Comparison of ENCODE assay signal across 16 cellular contexts in the genomic region with DNA sequence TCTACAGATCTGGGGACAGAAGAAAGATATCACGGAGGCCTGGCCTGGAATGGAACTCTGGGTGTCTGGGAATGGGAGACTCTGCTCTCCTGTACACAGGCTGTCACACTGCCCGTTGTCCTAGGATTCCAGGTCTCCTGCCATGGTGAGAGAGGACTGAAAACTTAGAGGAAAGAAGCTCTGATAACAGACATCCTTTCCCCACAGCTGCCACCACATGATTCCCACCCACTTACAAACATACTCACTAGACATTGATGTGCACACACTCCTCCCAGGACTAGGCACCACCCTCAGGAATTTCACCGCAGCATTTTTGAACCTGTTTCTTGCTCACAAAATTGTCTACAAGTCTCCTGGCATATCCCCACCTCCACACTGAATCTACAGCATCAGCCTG. TPM values are rescaled to one million over a fixed set of nuclear protein-coding genes. Genes with fewer than 3 reads are reported as not detected.
DNase-seq lines count a peak whose midpoint lies in the region; ATAC-seq and TF ChIP-seq lines count a peak whose summit lies in the region.
"Had no signal": no experiment of that assay in that cellular context is flagged by ENCODE, and none has a peak within 500 bp of the region (broad histone marks: within the 10 kb centered on the region; RNA-seq: fewer than 3 reads in every experiment).

No MANE protein-coding gene starts in this region.

- intact Hi-C loops in Right ventricle myocardium inferior (cut with DNase I) (no loop called here), head of caudate nucleus (cut with DNase I) (no loop called here), tibial artery (cut with DNase I; ENCODE audit: low total_unique reads) (no loop called here)

- H3K27ac ChIP-seq in cardiac muscle cell (peak overlapping the region; percentile 70), tibial artery (no peak overlapping the region)
- H3K27ac ChIP-seq: foreskin keratinocyte, ovary had no signal

- H3K9me3 ChIP-seq in cardiac muscle cell (ENCODE audit: low read depth) (no peaks in the 10 kb centered on the region), tibial artery (no peaks in the 10 kb centered on the region)
- H3K9me3 ChIP-seq: ovary had no signal

- H3K4me3 ChIP-seq in cardiac muscle cell (no peak overlapping the region), tibial artery (no peak overlapping the region)
- H3K4me3 ChIP-seq: ovary had no signal

- no peaks in the 10 kb centered on the region for H3K27me3 Mint-ChIP-seq in WTC11 (ENCODE audit: low read depth)
- no peaks in the 10 kb centered on the region for H3K27me3 Mint-ChIP-seq in type B pancreatic cell

- ATAC-seq in Right ventricle myocardium inferior (no peak), WTC11 (no peak)
- ATAC-seq: foreskin keratinocyte had no signal

- H3K4me1 Mint-ChIP-seq in WTC11 (peaks cover 62% of the 10 kb centered on the region), type B pancreatic cell (ENCODE audit: unreplicated experiment) (peaks cover 39% of the 10 kb centered on the region)

- TF ChIP-seq CTCF in cardiac muscle cell (IDR thresholded peaks at IDR 0.05; ENCODE audit: low read depth, low read length), result no peak
- no peak for TF ChIP-seq CTCF in WTC11 (IDR thresholded peaks at IDR 0.05)
- TF ChIP-seq CTCF in type B pancreatic cell (conservative IDR thresholded peaks at IDR 0.05), result no peak
- TF ChIP-seq CTCF in tibial artery (IDR thresholded peaks at IDR 0.05), result no peak
- no peak for TF ChIP-seq CTCF in GM20000 (IDR thresholded peaks at IDR 0.05; ENCODE audit: extremely low read depth, missing control alignments)

- H3K9me3 Mint-ChIP-seq in WTC11, result peaks cover 4% of the 10 kb centered on the region; the same call in 1 of the 2 replicates
- no peaks in the 10 kb centered on the region for H3K9me3 Mint-ChIP-seq in type B pancreatic cell

- POLR2A ChIA-PET in WTC11 (lab: Charles Lee), result no interaction called here

- CTCF ChIA-PET in WTC11 (lab: Charles Lee), result no interaction called here

- H3K36me3 ChIP-seq in cardiac muscle cell, result peaks cover 4% of the 10 kb centered on the region
- peaks cover 4 to 15% (median 7%) of the 10 kb centered on the region in 3 donors for H3K36me3 ChIP-seq in tibial artery
- H3K36me3 ChIP-seq: ovary had no signal

- H3K27ac Mint-ChIP-seq in WTC11 (peak overlapping the region; percentile 15), type B pancreatic cell (peak overlapping the region; percentile 6)

- H3K27me3 ChIP-seq in cardiac muscle cell, result no peaks in the 10 kb centered on the region
- no peaks in the 10 kb centered on the region for H3K27me3 ChIP-seq in tibial artery
- H3K27me3 ChIP-seq: foreskin keratinocyte, ovary had no signal

- H3K36me3 Mint-ChIP-seq in WTC11, result peaks cover 31% of the 10 kb centered on the region
- peaks cover 42% of the 10 kb centered on the region for H3K36me3 Mint-ChIP-seq in type B pancreatic cell

- peaks cover 19% of the 10 kb centered on the region for H3K4me1 ChIP-seq in cardiac muscle cell (ENCODE audit: low read depth)
- peaks cover 0 to 22% (median 13%) of the 10 kb centered on the region in 4 donors for H3K4me1 ChIP-seq in tibial artery
- H3K4me1 ChIP-seq: foreskin keratinocyte had no signal

- DNase-seq in cardiac muscle cell (ENCODE audit: low read depth in 1 of 2, low spot score in 1 of 2), result peak; percentile 41 to 62
- DNase-seq in Right ventricle myocardium inferior (ENCODE audit: missing footprints), result no peak
- DNase-seq in WTC11 (ENCODE audit: low spot score), result no peak
- DNase-seq in head of caudate nucleus, result peak in 35 of 42 donors; percentile 15 to 84 (median 53)
- DNase-seq in type B pancreatic cell (ENCODE audit: extremely low spot score, unreplicated experiment), result no peak
- DNase-seq in tibial artery, result no peak
- no peak for DNase-seq in GM20000 (ENCODE audit: low spot score)
- no peak for DNase-seq in NCI-H187 treated with DMSO at 0.1 percent for 48 hours (lab: John Stamatoyannopoulos, UW)
- DNase-seq: activated CD4-positive, alpha-beta T cell treated with anti-CD3 and anti-CD28 coated beads, Interleukin-2, amount 50 U/mL, for 48 hours; DMS153; effector CD4-positive, alpha-beta T cell; foreskin keratinocyte; Karpas-422; NCI-H2081 treated with DMSO at 0.1 percent for 48 hours; NCI-H774; ovary had no signal

- H3K4me3 Mint-ChIP-seq in WTC11 (no peak overlapping the region), type B pancreatic cell (no peak overlapping the region)

TF ChIP-seq in WTC11, 78 proteins besides CTCF, POLR2A, EP300 and RAD21:
- TF ChIP-seq, protein P1, sequence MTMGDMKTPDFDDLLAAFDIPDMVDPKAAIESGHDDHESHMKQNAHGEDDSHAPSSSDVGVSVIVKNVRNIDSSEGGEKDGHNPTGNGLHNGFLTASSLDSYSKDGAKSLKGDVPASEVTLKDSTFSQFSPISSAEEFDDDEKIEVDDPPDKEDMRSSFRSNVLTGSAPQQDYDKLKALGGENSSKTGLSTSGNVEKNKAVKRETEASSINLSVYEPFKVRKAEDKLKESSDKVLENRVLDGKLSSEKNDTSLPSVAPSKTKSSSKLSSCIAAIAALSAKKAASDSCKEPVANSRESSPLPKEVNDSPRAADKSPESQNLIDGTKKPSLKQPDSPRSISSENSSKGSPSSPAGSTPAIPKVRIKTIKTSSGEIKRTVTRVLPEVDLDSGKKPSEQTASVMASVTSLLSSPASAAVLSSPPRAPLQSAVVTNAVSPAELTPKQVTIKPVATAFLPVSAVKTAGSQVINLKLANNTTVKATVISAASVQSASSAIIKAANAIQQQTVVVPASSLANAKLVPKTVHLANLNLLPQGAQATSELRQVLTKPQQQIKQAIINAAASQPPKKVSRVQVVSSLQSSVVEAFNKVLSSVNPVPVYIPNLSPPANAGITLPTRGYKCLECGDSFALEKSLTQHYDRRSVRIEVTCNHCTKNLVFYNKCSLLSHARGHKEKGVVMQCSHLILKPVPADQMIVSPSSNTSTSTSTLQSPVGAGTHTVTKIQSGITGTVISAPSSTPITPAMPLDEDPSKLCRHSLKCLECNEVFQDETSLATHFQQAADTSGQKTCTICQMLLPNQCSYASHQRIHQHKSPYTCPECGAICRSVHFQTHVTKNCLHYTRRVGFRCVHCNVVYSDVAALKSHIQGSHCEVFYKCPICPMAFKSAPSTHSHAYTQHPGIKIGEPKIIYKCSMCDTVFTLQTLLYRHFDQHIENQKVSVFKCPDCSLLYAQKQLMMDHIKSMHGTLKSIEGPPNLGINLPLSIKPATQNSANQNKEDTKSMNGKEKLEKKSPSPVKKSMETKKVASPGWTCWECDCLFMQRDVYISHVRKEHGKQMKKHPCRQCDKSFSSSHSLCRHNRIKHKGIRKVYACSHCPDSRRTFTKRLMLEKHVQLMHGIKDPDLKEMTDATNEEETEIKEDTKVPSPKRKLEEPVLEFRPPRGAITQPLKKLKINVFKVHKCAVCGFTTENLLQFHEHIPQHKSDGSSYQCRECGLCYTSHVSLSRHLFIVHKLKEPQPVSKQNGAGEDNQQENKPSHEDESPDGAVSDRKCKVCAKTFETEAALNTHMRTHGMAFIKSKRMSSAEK (CRISPR knock-in tag; IDR thresholded peaks at IDR 0.05; ENCODE audit: borderline replicate concordance), result no peak
- TF ChIP-seq GABPB1 (CRISPR knock-in tag; IDR thresholded peaks at IDR 0.05), result no peak
- TF ChIP-seq NR1H2 (CRISPR knock-in tag; IDR thresholded peaks at IDR 0.05), result no peak
- TF ChIP-seq GRHL2 (CRISPR knock-in tag; IDR thresholded peaks at IDR 0.05; ENCODE audit: insufficient replicate concordance, severe bottlenecking), result no peak
- TF ChIP-seq ESRRA (CRISPR knock-in tag; IDR thresholded peaks at IDR 0.05; ENCODE audit: borderline replicate concordance), result no peak
- TF ChIP-seq SMAD3 (CRISPR knock-in tag; IDR thresholded peaks at IDR 0.05; ENCODE audit: borderline replicate concordance), result no peak

RNA-seq across cellular contexts. Expression of gene ZNF92, which starts 5.7 kb away (rescaled TPM):
- total RNA-seq in cardiac muscle cell (5.9 and 9.4 TPM in 2 replicates), Right ventricle myocardium inferior (3.2 TPM), WTC11 (2021) (30.7 to 32.4 TPM (median 30.7 TPM) in 3 replicates), type B pancreatic cell (ENCODE audit: low replicate concordance) (15.4 and 17.3 TPM in 2 replicates)
- polyA plus RNA-seq in cardiac muscle cell, result 8.3 and 10.2 TPM in 2 replicates

Comparison
In these comparisons a context has a peak if more than half of its experiments do, and no peak if none do; other contexts are left out.
1. DNase-seq: peak in cardiac muscle cell (2 of 2) and head of caudate nucleus (35 of 42); none in Right ventricle myocardium inferior (single experiment), WTC11 (single experiment), type B pancreatic cell (single experiment), tibial artery (0 of 2), GM20000 (single experiment) and NCI-H187 treated with DMSO at 0.1 percent for 48 hours (single experiment).